Comparison of ENCODE assay signal across 8 cellular contexts in genomic region chr12:27940756-27941402, GRCh38. TPM values are rescaled to one million over a fixed set of nuclear protein-coding genes. Genes with fewer than 3 reads are reported as not detected.
DNase-seq lines count a peak whose midpoint lies in the region; ATAC-seq lines count a peak whose summit lies in the region.

No MANE protein-coding gene starts in this region.

- no peaks in the 10 kb centered on the region for H3K9me3 ChIP-seq in CD4-positive, CD25-positive, alpha-beta regulatory T cell (ENCODE audit: control insufficient read depth in 2 of 2, low read length in 2 of 2)
- H3K9me3 ChIP-seq in effector memory CD4-positive, alpha-beta T cell (ENCODE audit: control insufficient read depth, low read length) = no peaks in the 10 kb centered on the region
- H3K9me3 ChIP-seq in mesenchymal stem cell (ENCODE audit: control insufficient read depth, low read length) = no peaks in the 10 kb centered on the region

- WGBS in mesenchymal stem cell = 0% methylated on average over 1 of the region's 4 CpGs

- H3K23ac ChIP-seq in mesenchymal stem cell (ENCODE audit: low read length in 2 of 2) = no peak overlapping the region

- no peak overlapping the region for H2BK120ac ChIP-seq in mesenchymal stem cell (ENCODE audit: low read depth, low read length)

- no peaks in the 10 kb centered on the region for H3K27me3 Mint-ChIP-seq in CD4-positive, CD25-positive, alpha-beta regulatory T cell
- peaks cover 8% of the 10 kb centered on the region for H3K27me3 Mint-ChIP-seq in activated CD4-positive, alpha-beta memory T cell treated with anti-CD3 and anti-CD28 coated beads for 36 hours

- H3K4me2 ChIP-seq in mesenchymal stem cell (ENCODE audit: low read length, poor library complexity, severe bottlenecking) = no peak overlapping the region

- no peaks in the 10 kb centered on the region for H3K4me1 ChIP-seq in CD4-positive, CD25-positive, alpha-beta regulatory T cell (ENCODE audit: control insufficient read depth, insufficient read depth, low read length, poor library complexity, severe bottlenecking)
- no peaks in the 10 kb centered on the region for H3K4me1 ChIP-seq in effector memory CD4-positive, alpha-beta T cell (ENCODE audit: control insufficient read depth, insufficient read depth, low read length, poor library complexity, severe bottlenecking)
- H3K4me1 ChIP-seq in mesenchymal stem cell (ENCODE audit: control insufficient read depth, insufficient read depth, low read depth, low read length) = no peaks in the 10 kb centered on the region

- H3K27me3 ChIP-seq in CD4-positive, CD25-positive, alpha-beta regulatory T cell (ENCODE audit: control insufficient read depth, insufficient read depth, low read length) = no peaks in the 10 kb centered on the region
- no peaks in the 10 kb centered on the region for H3K27me3 ChIP-seq in effector memory CD4-positive, alpha-beta T cell (replicated peaks; ENCODE audit: control insufficient read depth, insufficient read depth, low read length, poor library complexity, severe bottlenecking)
- no peaks in the 10 kb centered on the region for H3K27me3 ChIP-seq in mesenchymal stem cell (ENCODE audit: control insufficient read depth in 1 of 2, insufficient read depth in 1 of 2, low read length in 2 of 2)

- no peak overlapping the region for H4K8ac ChIP-seq in mesenchymal stem cell (ENCODE audit: low read length)

- H3K14ac ChIP-seq in mesenchymal stem cell (ENCODE audit: low read length in 2 of 2) = no peak overlapping the region

- POLR2A ChIA-PET in activated CD4-positive, alpha-beta memory T cell treated with anti-CD3 and anti-CD28 coated beads for 36 hours (lab: Charles Lee) = no interaction called here

- no peak overlapping the region for H2BK5ac ChIP-seq in mesenchymal stem cell (ENCODE audit: low read depth, low read length, poor library complexity, severe bottlenecking)

- no peak overlapping the region for H3K18ac ChIP-seq in mesenchymal stem cell (ENCODE audit: low read depth in 1 of 2, low read length in 2 of 2)

- H3K4ac ChIP-seq in mesenchymal stem cell (ENCODE audit: low read depth in 1 of 2, low read length in 2 of 2) = no peak overlapping the region

- peak; percentile 78 to 86 for ATAC-seq in CD4-positive, CD25-positive, alpha-beta regulatory T cell (ENCODE audit: low read depth in 2 of 2)
- ATAC-seq in GM19372 (IDR thresholded peaks at IDR 0.05; ENCODE audit: low read depth, unreplicated experiment) (peak; percentile 89), HG03520 (IDR thresholded peaks at IDR 0.05; ENCODE audit: unreplicated experiment) (peak; percentile 93)

- H3K9me3 Mint-ChIP-seq in CD4-positive, CD25-positive, alpha-beta regulatory T cell = no peaks in the 10 kb centered on the region
- no peaks in the 10 kb centered on the region for H3K9me3 Mint-ChIP-seq in activated CD4-positive, alpha-beta memory T cell treated with anti-CD3 and anti-CD28 coated beads for 36 hours

- no peak overlapping the region for H3K4me3 Mint-ChIP-seq in CD4-positive, CD25-positive, alpha-beta regulatory T cell
- H3K4me3 Mint-ChIP-seq in activated CD4-positive, alpha-beta memory T cell treated with anti-CD3 and anti-CD28 coated beads for 36 hours = no peak overlapping the region

- H2BK12ac ChIP-seq in mesenchymal stem cell (ENCODE audit: low read length in 2 of 2) = no peak overlapping the region

- no peak overlapping the region for H3K9ac ChIP-seq in mesenchymal stem cell (ENCODE audit: low read length)

- no peak overlapping the region for H2AK5ac ChIP-seq in mesenchymal stem cell (ENCODE audit: low read length, severe bottlenecking)

- H3K4me1 Mint-ChIP-seq in CD4-positive, CD25-positive, alpha-beta regulatory T cell = peaks cover 0 to 5% (median 0%) of the 10 kb centered on the region in 4 donors
- no peaks in the 10 kb centered on the region for H3K4me1 Mint-ChIP-seq in activated CD4-positive, alpha-beta memory T cell treated with anti-CD3 and anti-CD28 coated beads for 36 hours (ENCODE audit: low read depth)

- intact Hi-C loops in activated CD4-positive, alpha-beta memory T cell treated with anti-CD3 and anti-CD28 coated beads for 36 hours (cut with micrococcal nuclease) = loop anchor here (1.0 to 2.0 kb wide), 2 partner anchors 118 to 208 kb away; no protein-coding TSS in a partner anchor

- H3K27ac ChIP-seq in CD4-positive, CD25-positive, alpha-beta regulatory T cell (ENCODE audit: insufficient read depth, low read length, poor library complexity, severe bottlenecking) = no peak overlapping the region
- H3K27ac ChIP-seq in effector memory CD4-positive, alpha-beta T cell (ENCODE audit: insufficient read depth, low read length, poor library complexity, severe bottlenecking) = no peak overlapping the region
- H3K27ac ChIP-seq in mesenchymal stem cell (ENCODE audit: low read length, poor library complexity, severe bottlenecking) = no peak overlapping the region

- no peak overlapping the region for H3K4me3 ChIP-seq in CD4-positive, CD25-positive, alpha-beta regulatory T cell (ENCODE audit: low read depth, low read length)
- no peak overlapping the region for H3K4me3 ChIP-seq in effector memory CD4-positive, alpha-beta T cell (ENCODE audit: insufficient read depth, low read depth, low read length, poor library complexity, severe bottlenecking)
- H3K4me3 ChIP-seq in mesenchymal stem cell (ENCODE audit: insufficient read depth in 1 of 2, low read depth in 1 of 2, low read length in 2 of 2) = no peak overlapping the region

- no peak overlapping the region for H3K27ac Mint-ChIP-seq in CD4-positive, CD25-positive, alpha-beta regulatory T cell
- H3K27ac Mint-ChIP-seq in activated CD4-positive, alpha-beta memory T cell treated with anti-CD3 and anti-CD28 coated beads for 36 hours = no peak overlapping the region

- H3K79me1 ChIP-seq in mesenchymal stem cell (replicated peaks; ENCODE audit: low read length, poor library complexity, severe bottlenecking) = no peaks in the 10 kb centered on the region

- CTCF ChIA-PET in activated CD4-positive, alpha-beta memory T cell treated with anti-CD3 and anti-CD28 coated beads for 36 hours (lab: Charles Lee) = interaction anchor here (0.7 to 6.1 kb wide), 21 partner anchors 9 to 683 kb away, joined by 3 to 102 read pairs (median 4); partner anchors contain the start of gene MRPS35

- H2BK15ac ChIP-seq in mesenchymal stem cell (ENCODE audit: low read depth, poor library complexity, severe bottlenecking) = no peak overlapping the region

- no peaks in the 10 kb centered on the region for H3K36me3 Mint-ChIP-seq in CD4-positive, CD25-positive, alpha-beta regulatory T cell
- H3K36me3 Mint-ChIP-seq in activated CD4-positive, alpha-beta memory T cell treated with anti-CD3 and anti-CD28 coated beads for 36 hours = no peaks in the 10 kb centered on the region

- DNase-seq in CD4-positive, CD25-positive, alpha-beta regulatory T cell = peak; percentile 52 to 86 (median 66)
- peak; percentile 82 for DNase-seq in NCI-H82 (lab: John Stamatoyannopoulos, UW)
- DNase-seq in activated CD4-positive, alpha-beta memory T cell treated with anti-CD3 and anti-CD28 coated beads for 36 hours = peak; percentile 87
- peak; percentile 23 to 51 (median 45) for DNase-seq in effector memory CD4-positive, alpha-beta T cell
- peak; percentile 76 for DNase-seq in mesenchymal stem cell
- DNase-seq in stimulated activated CD8-positive, alpha-beta memory T cell treated with anti-CD3 and anti-CD28 coated beads, Interleukin-4, amount 100 ng/mL, for 1 hour (ENCODE audit: low read depth in 2 of 2, low spot score in 1 of 2) = peak; percentile 5 to 61

- no peak overlapping the region for H4K91ac ChIP-seq in mesenchymal stem cell (ENCODE audit: low read length)

- H3K36me3 ChIP-seq in CD4-positive, CD25-positive, alpha-beta regulatory T cell (ENCODE audit: control insufficient read depth, insufficient read depth, low read length) = no peaks in the 10 kb centered on the region
- no peaks in the 10 kb centered on the region for H3K36me3 ChIP-seq in effector memory CD4-positive, alpha-beta T cell (ENCODE audit: control insufficient read depth, insufficient read depth, low read length)
- H3K36me3 ChIP-seq in mesenchymal stem cell (ENCODE audit: control insufficient read depth in 1 of 2, insufficient read depth in 2 of 2, low read depth in 1 of 2, low read length in 2 of 2) = no peaks in the 10 kb centered on the region

- H2AFZ ChIP-seq in mesenchymal stem cell (ENCODE audit: low read depth, low read length) = no peak overlapping the region

RNA-seq across cellular contexts. Expression of gene PTHLH, which starts 31.7 kb away (rescaled TPM):
- not detected for total RNA-seq in CD4-positive, CD25-positive, alpha-beta regulatory T cell
- under 1 TPM in 1 of 4 donors, not detected in 3; 0.15 TPM for polyA plus RNA-seq in CD4-positive, CD25-positive, alpha-beta regulatory T cell
- total RNA-seq in activated CD4-positive, alpha-beta memory T cell treated with anti-CD3 and anti-CD28 coated beads for 36 hours = under 1 TPM in 1 of 2 experiments, not detected in 1; 0.12 TPM
- not detected for polyA plus RNA-seq in mesenchymal stem cell (2013, experiment 1 of 2)
- polyA plus RNA-seq in mesenchymal stem cell (2013, experiment 2 of 2) = 0.15 TPM

Comparison
In these comparisons a context has a peak if more than half of its experiments do, and no peak if none do; other contexts are left out.
1. DNase-seq: peak in every context shown above with its lines; median percentile 87 in activated CD4-positive, alpha-beta memory T cell treated with anti-CD3 and anti-CD28 coated beads for 36 hours; 82 in NCI-H82; 76 in mesenchymal stem cell; 66 in CD4-positive, CD25-positive, alpha-beta regulatory T cell; 45 in effector memory CD4-positive, alpha-beta T cell; 33 in stimulated activated CD8-positive, alpha-beta memory T cell treated with anti-CD3 and anti-CD28 coated beads, Interleukin-4, amount 100 ng/mL, for 1 hour.